28 cellular contexts compared by ENCODE assay signal in genomic region chr2:205720451-205720902, GRCh38. TPM values are rescaled to one million over a fixed set of nuclear protein-coding genes. Genes with fewer than 3 reads are reported as not detected.
DNase-seq lines count a peak whose midpoint lies in the region; ATAC-seq and TF ChIP-seq lines count a peak whose summit lies in the region.
"Had no signal": no experiment of that assay in that cellular context is flagged by ENCODE, and none has a peak within 500 bp of the region (broad histone marks: within the 10 kb centered on the region; RNA-seq: fewer than 3 reads in every experiment).

No MANE protein-coding gene starts in this region.

- no peak for ATAC-seq in HG03196 (IDR thresholded peaks at IDR 0.05; ENCODE audit: unreplicated experiment)
- ATAC-seq in GM19395 (IDR thresholded peaks at IDR 0.05; ENCODE audit: unreplicated experiment) = no peak
- ATAC-seq in left ventricle myocardium superior = no peak
- no peak for ATAC-seq in HG02623 (IDR thresholded peaks at IDR 0.05; ENCODE audit: unreplicated experiment)
- ATAC-seq: body of pancreas, heart left ventricle, left cardiac atrium, Right ventricle myocardium inferior, upper lobe of right lung had no signal

- peaks cover 3% of the 10 kb centered on the region for H3K79me2 ChIP-seq in smooth muscle cell (ENCODE audit: low read depth)

- WGBS in smooth muscle cell (ENCODE audit: low lambda C conversion rate) = 49% methylated on average over 7 of the region's 7 CpGs

- H3K4me1 ChIP-seq in HUES48 (ENCODE audit: control insufficient read depth, insufficient read depth, low read length) (peaks cover 37% of the 10 kb centered on the region), smooth muscle cell (ENCODE audit: low read depth) (peaks cover 47% of the 10 kb centered on the region)
- H3K4me1 ChIP-seq: body of pancreas had no signal

- peak overlapping the region; percentile 72 for H3K4me2 ChIP-seq in smooth muscle cell
- H3K4me2 ChIP-seq: PC-9 had no signal

- H3K9me3 ChIP-seq in HUES48 (ENCODE audit: control insufficient read depth, insufficient read depth, low read length) (no peaks in the 10 kb centered on the region), smooth muscle cell (replicated peaks; ENCODE audit: low read depth) (no peaks in the 10 kb centered on the region)
- H3K9me3 ChIP-seq: adrenal gland, body of pancreas, Caco-2, heart left ventricle, upper lobe of right lung had no signal

- H3K27ac ChIP-seq in HUES48 (ENCODE audit: low read depth, low read length) (peak overlapping the region; percentile 76), smooth muscle cell (ENCODE audit: low read depth) (peak overlapping the region; percentile 89)
- H3K27ac ChIP-seq: adrenal gland, body of pancreas, PC-9, upper lobe of right lung had no signal

- DNase-seq in ecto neural progenitor cell (ENCODE audit: low spot score) (peak; percentile 59), iPS-NIHi7 (ENCODE audit: extremely low spot score) (peak; percentile 37), smooth muscle cell (lab: John Stamatoyannopoulos, UW; ENCODE audit: unreplicated experiment) (no peak), left ventricle myocardium superior (no peak)
- DNase-seq: activated CD4-positive, alpha-beta T cell treated with anti-CD3 and anti-CD28 coated beads, Interleukin-2, amount 50 U/mL, for 1 hour; activated naive CD4-positive, alpha-beta T cell treated with Interleukin-2 at 50 U/mL for 16 hours; activated T-cell treated with anti-CD3 and anti-CD28 coated beads, Interleukin-2, amount 50 U/mL, for 48 hours; adrenal gland; body of pancreas; DMS79; effector CD8-positive, alpha-beta T cell; GF-D8; heart left ventricle; left cardiac atrium; naive B cell; NCI-H1092 treated with DMSO at 0.1 percent for 48 hours; NCI-H187; NCI-H2171 treated with DMSO at 0.1 percent for 48 hours; PC-9; small intestine; stimulated activated CD4-positive, alpha-beta T cell treated with anti-CD3 and anti-CD28 coated beads, Interleukin-1b, Interleukin-23, amount 100 ng/mL, for 48 hours; upper lobe of right lung had no signal

- peaks cover 20% of the 10 kb centered on the region for H3F3A ChIP-seq in smooth muscle cell (ENCODE audit: low read depth)

- intact Hi-C loops in left ventricle myocardium superior (cut with micrococcal nuclease) = no loop called here

- H4K20me1 ChIP-seq in smooth muscle cell (ENCODE audit: low read depth) = no peaks in the 10 kb centered on the region

- no peak for TF ChIP-seq CTCF in smooth muscle cell (IDR thresholded peaks at IDR 0.05; ENCODE audit: borderline replicate concordance, insufficient read depth, poor library complexity, severe bottlenecking)

- H3K4me3 ChIP-seq in HUES48 (ENCODE audit: low read depth, low read length) (no peak overlapping the region), smooth muscle cell (no peak overlapping the region)
- H3K4me3 ChIP-seq: adrenal gland, body of pancreas, heart left ventricle, PC-9, upper lobe of right lung had no signal

- H3K27me3 ChIP-seq in HUES48 (ENCODE audit: control insufficient read depth, insufficient read depth, low read length) = no peaks in the 10 kb centered on the region
- no peaks in the 10 kb centered on the region for H3K27me3 ChIP-seq in smooth muscle cell (ENCODE audit: low read depth)
- H3K27me3 ChIP-seq: adrenal gland, body of pancreas, heart left ventricle, upper lobe of right lung had no signal

- H3K9ac ChIP-seq in HUES48 (ENCODE audit: low read depth, low read length) (no peak overlapping the region), smooth muscle cell (ENCODE audit: low read depth) (no peak overlapping the region)

- H2AFZ ChIP-seq in smooth muscle cell (ENCODE audit: low read depth) = no peak overlapping the region
- H2AFZ ChIP-seq: PC-9 had no signal

- H3K36me3 ChIP-seq in HUES48 (ENCODE audit: control insufficient read depth, insufficient read depth, low read length) (peaks cover 19% of the 10 kb centered on the region), smooth muscle cell (ENCODE audit: low read depth) (peaks cover 4% of the 10 kb centered on the region)

RNA-seq across cellular contexts. Expression of gene NRP2, which starts 38.2 kb away (rescaled TPM):
- total RNA-seq in smooth muscle cell = 70.4 and 96.1 TPM in 2 replicates
- 53.2 and 58.4 TPM in 2 replicates for polyA plus RNA-seq in smooth muscle cell
- 9.7 TPM for total RNA-seq in left ventricle myocardium superior

Comparison
In these comparisons a context has a peak if more than half of its experiments do, and no peak if none do; other contexts are left out.
1. DNase-seq: peak in ecto neural progenitor cell (single experiment) and iPS-NIHi7 (single experiment); none in smooth muscle cell (single experiment) and left ventricle myocardium superior (single experiment).